ENCODE assay signal across 23 cellular contexts in genomic region chr17:34670618-34671017, GRCh38.
"Had no signal": no experiment of that assay in that cellular context is flagged by ENCODE, and none has a peak within 500 bp of the region (broad histone marks: within the 10 kb centered on the region; RNA-seq: fewer than 3 reads in every experiment).

No MANE protein-coding gene starts in this region.

- H3K27ac Mint-ChIP-seq: activated CD4-positive, alpha-beta T cell treated with anti-CD3 and anti-CD28 coated beads, Interleukin-2, amount 10 ng/mL, durations not matched to agents 24 days and 14 days; activated naive CD8-positive, alpha-beta T cell treated with anti-CD3 and anti-CD28 coated beads, Interleukin-2, amount 10 ng/mL, durations not matched to agents 7 days and 5 days had no signal

- H3K36me3 Mint-ChIP-seq: activated naive CD8-positive, alpha-beta T cell treated with anti-CD3 and anti-CD28 coated beads, Interleukin-2, amount 10 ng/mL, durations not matched to agents 7 days and 5 days had no signal

- H3K9ac ChIP-seq: SK-N-SH had no signal

- H3K27ac ChIP-seq: adrenal gland, Peyer's patch, RWPE1, SJCRH30, WERI-Rb-1 had no signal

- H3K9me2 ChIP-seq: SK-N-SH had no signal

- H3K27me3 Mint-ChIP-seq: activated CD4-positive, alpha-beta T cell treated with anti-CD3 and anti-CD28 coated beads, Interleukin-2, amount 10 ng/mL, durations not matched to agents 24 days and 14 days; activated naive CD8-positive, alpha-beta T cell treated with anti-CD3 and anti-CD28 coated beads, Interleukin-2, amount 10 ng/mL, durations not matched to agents 7 days and 5 days had no signal

- H3K4me3 ChIP-seq: adrenal gland, Peyer's patch, SJCRH30 had no signal

- H3K4me3 Mint-ChIP-seq: activated CD4-positive, alpha-beta T cell treated with anti-CD3 and anti-CD28 coated beads, Interleukin-2, amount 10 ng/mL, durations not matched to agents 24 days and 14 days; activated naive CD8-positive, alpha-beta T cell treated with anti-CD3 and anti-CD28 coated beads, Interleukin-2, amount 10 ng/mL, durations not matched to agents 7 days and 5 days had no signal

- H3K4me1 Mint-ChIP-seq: activated CD4-positive, alpha-beta T cell treated with anti-CD3 and anti-CD28 coated beads, Interleukin-2, amount 10 ng/mL, durations not matched to agents 24 days and 14 days had no signal

- H3K27me3 ChIP-seq: adrenal gland, Peyer's patch had no signal

- DNase-seq: activated CD4-positive, alpha-beta T cell treated with anti-CD3 and anti-CD28 coated beads for 1 hour; activated CD4-positive, alpha-beta T cell treated with anti-CD3 and anti-CD28 coated beads, Interleukin-2, amount 10 ng/mL, durations not matched to agents 24 days and 14 days; activated CD4-positive, alpha-beta T cell treated with anti-CD3 and anti-CD28 coated beads, Interleukin-2, amount 50 U/mL, for 48 hours; activated naive CD4-positive, alpha-beta T cell treated with anti-CD3 and anti-CD28 coated beads, Interleukin-2, amount 50 U/mL, for 16 hours; activated naive CD8-positive, alpha-beta T cell treated with anti-CD3 and anti-CD28 coated beads, Interleukin-2, amount 10 ng/mL, durations not matched to agents 7 days and 5 days; activated T-cell treated with anti-CD3 and anti-CD28 coated beads, Interleukin-2, amount 50 U/mL, for 1 hour; adrenal gland; anterior cingulate cortex; cerebellar nuclear complex; KG1; NCI-H1048; NCI-H146; NCI-H187 treated with DMSO at 0.1 percent for 48 hours; NCI-H2081 treated with DMSO at 0.1 percent for 48 hours; NCI-H446; NCI-H524 treated with DMSO at 0.1 percent for 48 hours; Peyer's patch; Right ventricle myocardium superior; SJCRH30; SK-N-SH; T-helper 1 cell; WERI-Rb-1 had no signal

- H3K36me3 ChIP-seq: adrenal gland, Peyer's patch, SJCRH30, WERI-Rb-1 had no signal

- H3K4me2 ChIP-seq: SK-N-SH had no signal

- H3K9me3 ChIP-seq: adrenal gland, Peyer's patch, SJCRH30, SK-N-SH had no signal

- H3K4me1 ChIP-seq: adrenal gland, Peyer's patch, SJCRH30 had no signal

- H3K9me3 Mint-ChIP-seq: activated CD4-positive, alpha-beta T cell treated with anti-CD3 and anti-CD28 coated beads, Interleukin-2, amount 10 ng/mL, durations not matched to agents 24 days and 14 days; activated naive CD8-positive, alpha-beta T cell treated with anti-CD3 and anti-CD28 coated beads, Interleukin-2, amount 10 ng/mL, durations not matched to agents 7 days and 5 days had no signal
